Comparison of ENCODE assay signal across 24 cellular contexts in genomic region chr6:160934157-160934556, GRCh38. TPM values are rescaled to one million over a fixed set of nuclear protein-coding genes. Genes with fewer than 3 reads are reported as not detected.
DNase-seq lines count a peak whose midpoint lies in the region; ATAC-seq, FAIRE-seq and TF ChIP-seq lines count a peak whose summit lies in the region.
"Had no signal": no experiment of that assay in that cellular context is flagged by ENCODE, and none has a peak within 500 bp of the region (broad histone marks: within the 10 kb centered on the region; RNA-seq: fewer than 3 reads in every experiment).

No MANE protein-coding gene starts in this region.

- H4K20me1 ChIP-seq in K562 (replicated peaks; ENCODE audit: control insufficient read depth, insufficient read depth, low read length), result no peaks in the 10 kb centered on the region

- peak overlapping the region; percentile 82 for H2AK5ac ChIP-seq in mesendoderm (ENCODE audit: low read length)

- H3K27ac Mint-ChIP-seq in stimulated activated memory B cell treated with anti-CD40 and anti-IgM and Interleukin-4, amounts not matched to agents 10 μg/mL and 1 μg/mL and 100 μg/mL, for 72 hours, result no peak overlapping the region
- no peak overlapping the region for H3K27ac Mint-ChIP-seq in mesothelial cell of epicardium
- H3K27ac Mint-ChIP-seq: IgD-negative memory B cell had no signal

- no peak overlapping the region for H3K23ac ChIP-seq in mesendoderm (ENCODE audit: low read length)

- H3K4me1 ChIP-seq in right cardiac atrium (ENCODE audit: control insufficient read depth, insufficient read depth, low read length), result no peaks in the 10 kb centered on the region
- peaks cover 0 to 6% of the 10 kb centered on the region in 2 experiments; a peak in 3 of 5 replicates for H3K4me1 ChIP-seq in K562 (replicated peaks in 1 of 2; ENCODE audit: control insufficient read depth in 2 of 2, insufficient read depth in 2 of 2, low read length in 2 of 2)
- peaks cover 4% of the 10 kb centered on the region for H3K4me1 ChIP-seq in mesendoderm (ENCODE audit: control insufficient read depth, low read depth, low read length)

- no peak overlapping the region for H2AFZ ChIP-seq in K562 (ENCODE audit: low read depth, low read length)
- H2AFZ ChIP-seq: PC-9 had no signal

- H3K27me3 ChIP-seq in right cardiac atrium (ENCODE audit: control insufficient read depth, insufficient read depth) (no peaks in the 10 kb centered on the region), K562 (ENCODE audit: control insufficient read depth in 2 of 2, insufficient read depth in 2 of 2, low read length in 2 of 2) (no peaks in the 10 kb centered on the region; a peak in 1 of 5 replicates), mesendoderm (ENCODE audit: insufficient read depth, low read length, poor library complexity) (no peaks in the 10 kb centered on the region)

- no TSS peak for BruUV-seq in K562 (replicated peaks; lab: Mats Ljungman, UMichigan)

- 93% methylated on average over 3 of the region's 3 CpGs for WGBS in right cardiac atrium
- WGBS in K562 (ENCODE audit: insufficient coverage, low coverage, missing lambda C conversion rate), result 52% methylated on average over 3 of the region's 3 CpGs
- 100% methylated on average over 2 of the region's 3 CpGs for WGBS in mesendoderm (ENCODE audit: extremely low coverage, insufficient coverage, low lambda C conversion rate)

- peak overlapping the region; percentile 26 for H2BK5ac ChIP-seq in mesendoderm (ENCODE audit: low read length)

- H3K4ac ChIP-seq in mesendoderm (ENCODE audit: low read depth, low read length), result no peak overlapping the region

- H2BK15ac ChIP-seq in mesendoderm (replicated peaks; ENCODE audit: low read depth), result no peak overlapping the region

- no peak overlapping the region for H4K5ac ChIP-seq in mesendoderm (ENCODE audit: low read length)

- H2BK120ac ChIP-seq in mesendoderm (ENCODE audit: low read depth, low read length), result no peak overlapping the region

- H3K79me2 ChIP-seq in K562 (ENCODE audit: control insufficient read depth, insufficient read depth, low read length) (no peaks in the 10 kb centered on the region), mesendoderm (ENCODE audit: control insufficient read depth, insufficient read depth, low read length) (no peaks in the 10 kb centered on the region)

- intact Hi-C loops in right cardiac atrium (cut with DNase I) (loop anchor here (5.0 kb wide), 2 partner anchors 58 to 438 kb away; partner anchors contain the start of gene MAP3K4 (in 4 of the 4)), Right ventricle myocardium superior (cut with DNase I) (loop anchor here (5.0 to 10.0 kb wide), 2 partner anchors 58 to 141 kb away; partner anchors contain the start of gene MAP3K4), K562 (cut with micrococcal nuclease) (loop anchor here (5.0 kb wide), 1 partner anchor 58 kb away; the partner anchor contains the start of gene MAP3K4)

- no peak for FAIRE-seq in K562 (lab: Jason Lieb, UNC)
- FAIRE-seq: GM18507 had no signal

- no peak for TF ChIP-seq CTCF in K562 (IDR thresholded peaks at IDR 0.05 in 2 of 3, conservative IDR thresholded peaks at IDR 0.05 in 1 of 3; ENCODE audit: insufficient read depth in 2 of 3, low read depth in 1 of 3, low read length in 3 of 3)
- no peak for TF ChIP-seq CTCF in mesothelial cell of epicardium (IDR thresholded peaks at IDR 0.05; ENCODE audit: unreplicated experiment)

- no peak overlapping the region for H4K8ac ChIP-seq in mesendoderm (ENCODE audit: low read depth, low read length)

- TF ChIP-seq RAD21 in K562 (CRISPR knock-in tag; conservative IDR thresholded peaks at IDR 0.05 in 1 of 2, IDR thresholded peaks at IDR 0.05 in 1 of 2), result no peak

- no peaks in the 10 kb centered on the region for H3K9me3 ChIP-seq in right cardiac atrium (ENCODE audit: control insufficient read depth, low read length)
- H3K9me3 ChIP-seq in K562 (replicated peaks; ENCODE audit: control insufficient read depth, insufficient read depth, low read depth, low read length), result no peaks in the 10 kb centered on the region
- H3K9me3 ChIP-seq: SJSA1 had no signal

- H3K4me3 Mint-ChIP-seq in stimulated activated memory B cell treated with anti-CD40 and anti-IgM and Interleukin-4, amounts not matched to agents 10 μg/mL and 1 μg/mL and 100 μg/mL, for 72 hours, result no peak overlapping the region
- H3K4me3 Mint-ChIP-seq in mesothelial cell of epicardium, result no peak overlapping the region
- H3K4me3 Mint-ChIP-seq: IgD-negative memory B cell had no signal

- ATAC-seq in right cardiac atrium (peak; percentile 15 to 22), Right ventricle myocardium superior (ENCODE audit: poor library complexity) (no peak), K562 (no peak; the same call in 2 of the 3 replicates), HG02798 (IDR thresholded peaks at IDR 0.05; ENCODE audit: poor library complexity, unreplicated experiment) (no peak), HG03097 (IDR thresholded peaks at IDR 0.05; ENCODE audit: low FRiP score, unreplicated experiment) (no peak)
- peak; percentile 54 for ATAC-seq in stimulated activated memory B cell treated with anti-CD40 and anti-IgM and Interleukin-4, amounts not matched to agents 10 μg/mL and 1 μg/mL and 100 μg/mL, for 72 hours
- ATAC-seq: Right ventricle myocardium inferior had no signal

- no peak overlapping the region for H3K4me3 ChIP-seq in right cardiac atrium (ENCODE audit: low read length)
- no peak overlapping the region for H3K4me3 ChIP-seq in K562
- no peak overlapping the region for H3K4me3 ChIP-seq in mesendoderm (ENCODE audit: low read length)
- H3K4me3 ChIP-seq: PC-9, SJSA1 had no signal

- H3K79me1 ChIP-seq in mesendoderm (ENCODE audit: low read length), result no peaks in the 10 kb centered on the region

- H3K36me3 Mint-ChIP-seq in stimulated activated memory B cell treated with anti-CD40 and anti-IgM and Interleukin-4, amounts not matched to agents 10 μg/mL and 1 μg/mL and 100 μg/mL, for 72 hours, result no peaks in the 10 kb centered on the region
- H3K36me3 Mint-ChIP-seq in mesothelial cell of epicardium, result no peaks in the 10 kb centered on the region
- H3K36me3 Mint-ChIP-seq: IgD-negative memory B cell had no signal

- H3K27me3 Mint-ChIP-seq in stimulated activated memory B cell treated with anti-CD40 and anti-IgM and Interleukin-4, amounts not matched to agents 10 μg/mL and 1 μg/mL and 100 μg/mL, for 72 hours, result peaks cover 31% of the 10 kb centered on the region
- H3K27me3 Mint-ChIP-seq in mesothelial cell of epicardium (ENCODE audit: low read depth), result peaks cover 5% of the 10 kb centered on the region

- peak overlapping the region; percentile 59 for H3K56ac ChIP-seq in mesendoderm (ENCODE audit: low read length)

- no peak for DNase-seq in right cardiac atrium
- DNase-seq in Right ventricle myocardium superior, result no peak
- no peak for DNase-seq in K562 (ENCODE audit: extremely low read depth in 1 of 4, low spot score in 3 of 4)
- DNase-seq in mesendoderm, result no peak
- no peak for DNase-seq in mesothelial cell of epicardium (ENCODE audit: low spot score in 2 of 2, unreplicated experiment in 2 of 2)
- DNase-seq: ACHN, Calu3, DMS79 treated with DMSO at 0.1 percent for 48 hours, GOT3, NCI-H1092, NCI-H1417 treated with DMSO at 0.1 percent for 48 hours, NCI-H1694 treated with DMSO at 0.1 percent for 48 hours, NCI-H2081, NCI-H2227 treated with DMSO at 0.1 percent for 48 hours, NCI-H526 treated with DMSO at 0.1 percent for 48 hours, PC-9 had no signal

- no peak overlapping the region for H3K18ac ChIP-seq in mesendoderm (ENCODE audit: low read length)

- no peak overlapping the region for H3K27ac ChIP-seq in right cardiac atrium (ENCODE audit: low read length)
- H3K27ac ChIP-seq in K562 (ENCODE audit: extremely low read depth, low read depth, low read length), result no peak overlapping the region
- no peak overlapping the region for H3K27ac ChIP-seq in mesendoderm (ENCODE audit: low read depth, low read length)
- H3K27ac ChIP-seq: 22Rv1, PC-9, SJSA1 had no signal

- H3K9ac ChIP-seq in K562 (ENCODE audit: insufficient read depth in 1 of 2, low read depth in 2 of 2, low read length in 2 of 2) (no peak overlapping the region), mesendoderm (ENCODE audit: low read length) (no peak overlapping the region)

- no peaks in the 10 kb centered on the region for H3K4me1 Mint-ChIP-seq in stimulated activated memory B cell treated with anti-CD40 and anti-IgM and Interleukin-4, amounts not matched to agents 10 μg/mL and 1 μg/mL and 100 μg/mL, for 72 hours
- peaks cover 6% of the 10 kb centered on the region for H3K4me1 Mint-ChIP-seq in mesothelial cell of epicardium

- POLR2A ChIA-PET in K562 (lab: Yijun Ruan, JAX), result interaction anchor here (0.6 to 2.0 kb wide), 6 partner anchors 12 to 167 kb away, joined by 3 to 9 read pairs (median 4); no protein-coding TSS in a partner anchor

- H3K9me3 Mint-ChIP-seq in stimulated activated memory B cell treated with anti-CD40 and anti-IgM and Interleukin-4, amounts not matched to agents 10 μg/mL and 1 μg/mL and 100 μg/mL, for 72 hours, result no peaks in the 10 kb centered on the region
- H3K9me3 Mint-ChIP-seq in mesothelial cell of epicardium, result peaks cover 14% of the 10 kb centered on the region

- no peak for TF ChIP-seq EP300 in K562 (IDR thresholded peaks at IDR 0.05; ENCODE audit: low read length)

- H3K9me1 ChIP-seq in K562 (ENCODE audit: control insufficient read depth, insufficient read depth, low read length), result no peaks in the 10 kb centered on the region

- H3K4me2 ChIP-seq in K562 (ENCODE audit: insufficient read depth, low read length) (no peak overlapping the region), mesendoderm (ENCODE audit: low read length) (no peak overlapping the region)
- H3K4me2 ChIP-seq: PC-9 had no signal

- H3K36me3 ChIP-seq in K562 (ENCODE audit: control insufficient read depth, insufficient read depth, low read length) (no peaks in the 10 kb centered on the region), mesendoderm (ENCODE audit: control insufficient read depth, insufficient read depth, low read length) (peaks cover 2% of the 10 kb centered on the region)
- H3K36me3 ChIP-seq: SJSA1 had no signal

- CTCF ChIA-PET in K562 (lab: Yijun Ruan, JAX; ENCODE audit: low intra/inter-chr PET ratio), result no interaction called here

- no peak for TF ChIP-seq POLR2A in K562 (conservative IDR thresholded peaks at IDR 0.05)

- in situ Hi-C loops in K562 (cut with MboI), result loop anchor here (5.0 kb wide), 1 partner anchor 443 kb away; no protein-coding TSS in a partner anchor

RNA-seq across cellular contexts. Expression of gene MAP3K4, which starts 57.4 kb away (rescaled TPM):
- 10 to 100 TPM; 28.0 to 42.3 (median 33.7) TPM for total RNA-seq in right cardiac atrium
- 11.8 TPM for polyA plus RNA-seq in right cardiac atrium
- 41.7 TPM for total RNA-seq in Right ventricle myocardium superior
- 89.3 and 263 TPM in 2 replicates for total RNA-seq in K562 (2011; cell fraction: chromatin; rRNA removed; ENCODE audit: low replicate concordance)
- total RNA-seq in K562 (2011; cell fraction: nucleolus; rRNA removed), result 37.0 and 55.8 TPM in 2 replicates
- total RNA-seq in K562 (2011; cell fraction: nucleoplasm; rRNA removed), result 93.4 and 112 TPM in 2 replicates
- total RNA-seq in K562 (2014; rRNA removed), result 47.3 and 48.9 TPM in 2 replicates
- total RNA-seq in K562 (2014; rRNA removed; fragmentation: Illumina TruSeq; extraction: Trizol), result 60.0 and 68.2 TPM in 2 replicates
- total RNA-seq in K562 (2015; rRNA removed; fragmentation: Illumina TruSeq; extraction: Trizol), result 60.3 and 62.6 TPM in 2 replicates
- 74.2 and 77.2 TPM in 2 replicates for total RNA-seq in K562 (2021)
- 39.0 and 45.1 TPM in 2 replicates for polyA plus RNA-seq in K562 (2011; rRNA removed)
- 16.5 and 25.0 TPM in 2 replicates for polyA plus RNA-seq in K562 (2011; cell fraction: cytosol; rRNA removed)
- 109 and 122 TPM in 2 replicates for polyA plus RNA-seq in K562 (2011; cell fraction: nucleus; rRNA removed)
- 24.3 and 31.1 TPM in 2 replicates for polyA plus RNA-seq in K562 (2012)
- polyA plus RNA-seq in K562 (2014; fragmentation: Illumina TruSeq; extraction: Trizol), result 39.4 and 51.8 TPM in 2 replicates
- 10 to 100 TPM; 21.0 to 24.0 TPM for polyA plus RNA-seq in K562 (2014; fragmentation: Nextera tagmentation; extraction: Ambion mirVana)
- 40.6 and 44.9 TPM in 2 replicates for polyA plus RNA-seq in K562 (2014; rRNA removed)
- 96.3 and 107 TPM in 2 replicates for polyA minus RNA-seq in K562 (2011; rRNA and poly(A)+ RNA removed)
- polyA minus RNA-seq in K562 (2011; cell fraction: cytosol; rRNA and poly(A)+ RNA removed), result 24.5 and 37.7 TPM in 2 replicates
- 86.0 and 138 TPM in 2 replicates for polyA minus RNA-seq in K562 (2011; cell fraction: nucleus; rRNA and poly(A)+ RNA removed)
- polyA plus RNA-seq in mesendoderm (2013, experiment 1 of 2), result 49.9 TPM
- 52.6 TPM for polyA plus RNA-seq in mesendoderm (2013, experiment 2 of 2)
- total RNA-seq in mesothelial cell of epicardium, result 53.6 to 62.6 TPM (median 59.8 TPM) in 3 replicates

Comparison
In these comparisons a context has a peak if more than half of its experiments do, and no peak if none do; other contexts are left out.
1. ATAC-seq: peak in right cardiac atrium (2 of 2) and stimulated activated memory B cell treated with anti-CD40 and anti-IgM and Interleukin-4, amounts not matched to agents 10 μg/mL and 1 μg/mL and 100 μg/mL, for 72 hours (single experiment); none in Right ventricle myocardium superior (single experiment), K562 (single experiment), HG02798 (single experiment) and HG03097 (single experiment).